ENCODE assay signal across 1 cellular context in genomic region chr20:62861732-62862336, GRCh38.
TF ChIP-seq lines count a peak whose summit lies in the region.

TCFL5 (minus strand) TSS chr20:62861822; CDS start chr20:62861670, 152 bp downstream.

TF ChIP-seq in HepG2, 621 proteins besides CTCF, POLR2A, EP300 and RAD21 (continued from another document):
- TF ChIP-seq KIAA2018 (CRISPR knock-in tag; IDR thresholded peaks at IDR 0.05; ENCODE audit: borderline replicate concordance) (no peak), ZNF44 (CRISPR knock-in tag; IDR thresholded peaks at IDR 0.05) (peak; percentile 99), ZFP90 (CRISPR knock-in tag; IDR thresholded peaks at IDR 0.05; ENCODE audit: borderline replicate concordance) (peak; percentile 97), ZNF546 (CRISPR knock-in tag; conservative IDR thresholded peaks at IDR 0.05) (peak; percentile 90), TARDBP (CRISPR knock-in tag; IDR thresholded peaks at IDR 0.05) (peak; percentile 81)
